In the genomic region with DNA sequence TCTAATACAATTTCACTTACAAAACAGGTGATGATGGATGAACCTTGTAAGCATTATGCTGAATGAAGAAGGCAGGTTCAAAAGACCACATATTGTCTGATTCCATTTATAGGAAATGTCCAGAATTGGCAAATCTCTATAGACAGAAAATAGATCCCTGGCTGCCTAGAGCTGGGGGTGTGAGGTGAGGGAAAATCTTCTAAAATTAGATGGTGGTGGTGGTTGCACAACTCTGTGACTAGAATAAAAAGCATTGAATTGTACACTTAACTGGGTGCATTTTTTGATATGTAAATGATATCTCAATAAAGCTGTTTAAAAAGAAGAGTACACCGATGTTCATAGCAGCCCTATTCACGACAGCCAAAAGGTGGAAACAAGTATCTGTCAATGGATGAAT, we compare ENCODE assay signal across 3 cellular contexts.
TF ChIP-seq lines count a peak whose summit lies in the region.

No MANE protein-coding gene starts in this region.

TF ChIP-seq in IMR-90, 13 proteins besides CTCF, POLR2A, EP300 and RAD21:
- 0 out of 2 replicates have a peak, but pooled peaks have one; percentile 28 for TF ChIP-seq CEBPB (IDR thresholded peaks at IDR 0.05; ENCODE audit: low read depth, low read length)
- TF ChIP-seq MAZ (IDR thresholded peaks at IDR 0.05; ENCODE audit: borderline replicate concordance, low read depth, low read length) = no peak
- TF ChIP-seq SMC3 (IDR thresholded peaks at IDR 0.05; ENCODE audit: low read depth, low read length) = no peak
- TF ChIP-seq CHD1 (IDR thresholded peaks at IDR 0.05; ENCODE audit: low read depth, low read length) = no peak
- no peak for TF ChIP-seq RFX5 (IDR thresholded peaks at IDR 0.05; ENCODE audit: low read depth, low read length)
- TF ChIP-seq FOS (IDR thresholded peaks at IDR 0.05; ENCODE audit: low read depth, low read length) = no peak
- TF ChIP-seq, protein P1, sequence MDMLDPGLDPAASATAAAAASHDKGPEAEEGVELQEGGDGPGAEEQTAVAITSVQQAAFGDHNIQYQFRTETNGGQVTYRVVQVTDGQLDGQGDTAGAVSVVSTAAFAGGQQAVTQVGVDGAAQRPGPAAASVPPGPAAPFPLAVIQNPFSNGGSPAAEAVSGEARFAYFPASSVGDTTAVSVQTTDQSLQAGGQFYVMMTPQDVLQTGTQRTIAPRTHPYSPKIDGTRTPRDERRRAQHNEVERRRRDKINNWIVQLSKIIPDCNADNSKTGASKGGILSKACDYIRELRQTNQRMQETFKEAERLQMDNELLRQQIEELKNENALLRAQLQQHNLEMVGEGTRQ (IDR thresholded peaks at IDR 0.05; ENCODE audit: low read depth, low read length) = no peak
- TF ChIP-seq NFE2L2 (IDR thresholded peaks at IDR 0.05; ENCODE audit: low read depth, low read length) = no peak

TF ChIP-seq in K562, 482 proteins besides CTCF, POLR2A, EP300 and RAD21:
- no peak for TF ChIP-seq ASH1L (IDR thresholded peaks at IDR 0.05; ENCODE audit: borderline replicate concordance, low read depth, partially characterized antibody)
- peak; percentile 37; the same call in 1 of the 2 replicates for TF ChIP-seq CEBPB (tag; IDR thresholded peaks at IDR 0.05)

TF ChIP-seq in HepG2, 621 proteins besides CTCF, POLR2A, EP300 and RAD21:
- TF ChIP-seq ZNF253 (CRISPR knock-in tag; IDR thresholded peaks at IDR 0.05; ENCODE audit: borderline replicate concordance) (no peak), HNRNPK (IDR thresholded peaks at IDR 0.05; ENCODE audit: low read depth, low read length, poor library complexity, severe bottlenecking) (no peak), ZNF557 (CRISPR knock-in tag; IDR thresholded peaks at IDR 0.05) (no peak), ETV5 (CRISPR knock-in tag; IDR thresholded peaks at IDR 0.05; ENCODE audit: borderline replicate concordance) (no peak), PITX1 (CRISPR knock-in tag; IDR thresholded peaks at IDR 0.05) (no peak), KLF13 (CRISPR knock-in tag; IDR thresholded peaks at IDR 0.05) (no peak), SATB2 (CRISPR knock-in tag; IDR thresholded peaks at IDR 0.05) (no peak), ZNF274 (CRISPR knock-in tag; IDR thresholded peaks at IDR 0.05) (no peak)
- TF ChIP-seq, protein P2, sequence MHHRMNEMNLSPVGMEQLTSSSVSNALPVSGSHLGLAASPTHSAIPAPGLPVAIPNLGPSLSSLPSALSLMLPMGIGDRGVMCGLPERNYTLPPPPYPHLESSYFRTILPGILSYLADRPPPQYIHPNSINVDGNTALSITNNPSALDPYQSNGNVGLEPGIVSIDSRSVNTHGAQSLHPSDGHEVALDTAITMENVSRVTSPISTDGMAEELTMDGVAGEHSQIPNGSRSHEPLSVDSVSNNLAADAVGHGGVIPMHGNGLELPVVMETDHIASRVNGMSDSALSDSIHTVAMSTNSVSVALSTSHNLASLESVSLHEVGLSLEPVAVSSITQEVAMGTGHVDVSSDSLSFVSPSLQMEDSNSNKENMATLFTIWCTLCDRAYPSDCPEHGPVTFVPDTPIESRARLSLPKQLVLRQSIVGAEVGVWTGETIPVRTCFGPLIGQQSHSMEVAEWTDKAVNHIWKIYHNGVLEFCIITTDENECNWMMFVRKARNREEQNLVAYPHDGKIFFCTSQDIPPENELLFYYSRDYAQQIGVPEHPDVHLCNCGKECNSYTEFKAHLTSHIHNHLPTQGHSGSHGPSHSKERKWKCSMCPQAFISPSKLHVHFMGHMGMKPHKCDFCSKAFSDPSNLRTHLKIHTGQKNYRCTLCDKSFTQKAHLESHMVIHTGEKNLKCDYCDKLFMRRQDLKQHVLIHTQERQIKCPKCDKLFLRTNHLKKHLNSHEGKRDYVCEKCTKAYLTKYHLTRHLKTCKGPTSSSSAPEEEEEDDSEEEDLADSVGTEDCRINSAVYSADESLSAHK (CRISPR knock-in tag; IDR thresholded peaks at IDR 0.05; ENCODE audit: borderline replicate concordance) = no peak
